Comparison of ENCODE assay signal across 12 cellular contexts in genomic region chr20:41306061-41306727, GRCh38. TPM values are rescaled to one million over a fixed set of nuclear protein-coding genes. Genes with fewer than 3 reads are reported as not detected.
DNase-seq lines count a peak whose midpoint lies in the region; ATAC-seq and TF ChIP-seq lines count a peak whose summit lies in the region.
"Had no signal": no experiment of that assay in that cellular context is flagged by ENCODE, and none has a peak within 500 bp of the region (broad histone marks: within the 10 kb centered on the region; RNA-seq: fewer than 3 reads in every experiment).

No MANE protein-coding gene starts in this region.

- H3K9me3 ChIP-seq in BE2C = no peaks in the 10 kb centered on the region
- H3K9me3 ChIP-seq: thoracic aorta had no signal

- H3K4me1 ChIP-seq in BE2C = no peaks in the 10 kb centered on the region

- TF ChIP-seq CTCF in BE2C (IDR thresholded peaks at IDR 0.05; ENCODE audit: low read depth, low read length) = no peak

- H3K4me3 ChIP-seq in BE2C (ENCODE audit: low read depth, low read length) = no peak overlapping the region
- H3K4me3 ChIP-seq: thoracic aorta had no signal

- no peaks in the 10 kb centered on the region for H3K36me3 ChIP-seq in BE2C
- H3K36me3 ChIP-seq: thoracic aorta had no signal

- DNase-seq in glomerular visceral epithelial cell (ENCODE audit: extremely low spot score) (peak; percentile 23), BE2C (no peak), DMS79 (lab: John Stamatoyannopoulos, UW) (no peak), COR-L47 (lab: John Stamatoyannopoulos, UW) (no peak)
- DNase-seq: activated CD4-positive, alpha-beta T cell treated with anti-CD3 and anti-CD28 coated beads, Interleukin-2, amount 50 U/mL, for 48 hours; immature natural killer cell; NCI-H1694 had no signal

- no peaks in the 10 kb centered on the region for H3K27me3 ChIP-seq in BE2C

- peak; percentile 85 for ATAC-seq in GM18868 (IDR thresholded peaks at IDR 0.05; ENCODE audit: unreplicated experiment)
- ATAC-seq in GM21528 (IDR thresholded peaks at IDR 0.05; ENCODE audit: low FRiP score, unreplicated experiment) = peak; percentile 81
- peak; percentile 75 for ATAC-seq in HG03108 (IDR thresholded peaks at IDR 0.05; ENCODE audit: unreplicated experiment)

RNA-seq across cellular contexts. Expression of gene ZHX3, which starts 11.3 kb away (rescaled TPM):
- polyA plus RNA-seq in BE2C (2012; ENCODE audit: insufficient read depth, insufficient read length, low read depth) = 3.5 TPM

RNA-seq across cellular contexts. Expression of gene LPIN3, which starts 34.4 kb away (rescaled TPM):
- 0.36 TPM for polyA plus RNA-seq in BE2C (2012; ENCODE audit: insufficient read depth, insufficient read length, low read depth)
- polyA plus RNA-seq: neural cell had no signal
